In the genomic region with DNA sequence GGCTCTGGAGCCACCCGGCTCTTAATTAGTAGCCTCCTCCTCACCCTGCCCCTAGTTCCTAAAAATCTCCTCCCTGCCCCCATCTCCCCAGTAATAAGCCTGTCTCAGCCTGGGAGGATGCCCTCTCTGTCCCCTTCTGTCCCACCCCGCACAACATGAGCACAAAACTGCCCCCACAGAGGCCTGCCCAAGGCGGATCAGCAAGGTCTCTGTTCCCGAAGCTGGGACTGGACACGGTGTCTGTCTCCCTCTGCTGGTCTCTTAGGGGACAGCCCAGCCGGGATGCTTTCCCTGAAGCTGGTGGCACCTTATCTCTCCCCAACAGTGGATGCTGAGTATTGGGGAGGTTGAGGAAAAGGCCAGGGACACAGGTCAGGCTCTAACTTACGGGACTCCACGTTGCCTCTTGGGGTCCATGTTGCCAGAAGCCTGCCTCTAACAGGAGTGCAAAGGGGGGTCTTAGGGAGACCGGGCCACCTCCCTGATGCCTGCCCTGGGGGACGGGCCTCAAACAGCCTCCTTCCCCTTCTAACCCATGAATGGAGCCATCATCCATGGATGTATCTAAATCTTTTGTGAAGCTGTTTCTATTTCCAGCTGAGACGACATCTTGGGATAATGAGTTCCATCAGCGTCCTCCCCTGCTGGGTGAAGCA, we compare ENCODE assay signal across 9 cellular contexts. TPM values are rescaled to one million over a fixed set of nuclear protein-coding genes. Genes with fewer than 3 reads are reported as not detected.
DNase-seq lines count a peak whose midpoint lies in the region; ATAC-seq and TF ChIP-seq lines count a peak whose summit lies in the region.
"Had no signal": no experiment of that assay in that cellular context is flagged by ENCODE, and none has a peak within 500 bp of the region (broad histone marks: within the 10 kb centered on the region; RNA-seq: fewer than 3 reads in every experiment).

No MANE protein-coding gene starts in this region.

- no peaks in the 10 kb centered on the region for H3K9me3 Mint-ChIP-seq in naive thymus-derived CD8-positive, alpha-beta T cell
- no peaks in the 10 kb centered on the region for H3K9me3 Mint-ChIP-seq in stimulated activated naive B cell treated with anti-CD40 and anti-IgM and Interleukin-4, amounts not matched to agents 10 μg/mL and 1 μg/mL and 100 μg/mL, for 72 hours

- peaks cover 0 to 2% (median 0%) of the 10 kb centered on the region in 5 donors for H3K27me3 Mint-ChIP-seq in naive thymus-derived CD8-positive, alpha-beta T cell
- H3K27me3 Mint-ChIP-seq in stimulated activated naive B cell treated with anti-CD40 and anti-IgM and Interleukin-4, amounts not matched to agents 10 μg/mL and 1 μg/mL and 100 μg/mL, for 72 hours, result no peaks in the 10 kb centered on the region

- no peak overlapping the region for H3K4me3 ChIP-seq in OCI-LY3 (ENCODE audit: low read length)
- H3K4me3 ChIP-seq in epithelial cell of proximal tubule (ENCODE audit: low read depth, low read length), result no peak overlapping the region

- H3K4me3 Mint-ChIP-seq in naive thymus-derived CD8-positive, alpha-beta T cell, result peak overlapping the region in 2 of 10 donors; percentile 57 to 66
- H3K4me3 Mint-ChIP-seq in stimulated activated naive B cell treated with anti-CD40 and anti-IgM and Interleukin-4, amounts not matched to agents 10 μg/mL and 1 μg/mL and 100 μg/mL, for 72 hours, result peak overlapping the region; percentile 7 to 68

- peak overlapping the region; percentile 35 for H3K4me2 ChIP-seq in OCI-LY3 (ENCODE audit: low read length)

- DNase-seq in ELF-1 (ENCODE audit: low read depth, low spot score), result peak; percentile 87
- DNase-seq in activated T-cell treated with anti-CD3 and anti-CD28 coated beads for 24 hours (ENCODE audit: low read depth), result peak; percentile 79
- DNase-seq in epithelial cell of proximal tubule (ENCODE audit: low read depth), result no peak
- DNase-seq in naive thymus-derived CD8-positive, alpha-beta T cell, result peak; percentile 70 to 90 (median 82)
- peak; percentile 82 for DNase-seq in stimulated activated naive B cell treated with anti-CD40 and anti-IgM and Interleukin-4, amounts not matched to agents 10 μg/mL and 1 μg/mL and 100 μg/mL, for 72 hours

- H3K36me3 ChIP-seq in OCI-LY3 (replicated peaks; ENCODE audit: low read depth, low read length), result no peaks in the 10 kb centered on the region

- H3K4me1 ChIP-seq in OCI-LY3 (ENCODE audit: low read length), result peaks cover 30% of the 10 kb centered on the region

- H3K36me3 Mint-ChIP-seq in naive thymus-derived CD8-positive, alpha-beta T cell, result no peaks in the 10 kb centered on the region
- no peaks in the 10 kb centered on the region for H3K36me3 Mint-ChIP-seq in stimulated activated naive B cell treated with anti-CD40 and anti-IgM and Interleukin-4, amounts not matched to agents 10 μg/mL and 1 μg/mL and 100 μg/mL, for 72 hours

- peaks cover 18% of the 10 kb centered on the region for H3K27me3 ChIP-seq in OCI-LY3 (ENCODE audit: low read depth, low read length)

- no peak overlapping the region for H3K27ac ChIP-seq in OCI-LY3 (ENCODE audit: low read length)
- H3K27ac ChIP-seq: epithelial cell of prostate had no signal

- H3K9ac ChIP-seq in OCI-LY3 (ENCODE audit: low read length), result peak overlapping the region; percentile 12; the same call in 1 of the 2 replicates

- H3K4me1 Mint-ChIP-seq in naive thymus-derived CD8-positive, alpha-beta T cell, result peaks cover 7 to 24% (median 13%) of the 10 kb centered on the region in 4 donors
- peaks cover 27 to 51% of the 10 kb centered on the region in 2 donors for H3K4me1 Mint-ChIP-seq in stimulated activated naive B cell treated with anti-CD40 and anti-IgM and Interleukin-4, amounts not matched to agents 10 μg/mL and 1 μg/mL and 100 μg/mL, for 72 hours

- TF ChIP-seq CTCF in OCI-LY3 (IDR thresholded peaks at IDR 0.05; ENCODE audit: low read depth, low read length) (peak; percentile 99), epithelial cell of proximal tubule (conservative IDR thresholded peaks at IDR 0.05; ENCODE audit: low read depth, low read length) (peak; percentile 99)

- POLR2A ChIA-PET in naive thymus-derived CD8-positive, alpha-beta T cell (lab: Charles Lee), result interaction anchor here (0.6 to 24.1 kb wide), 16 partner anchors 9 to 115 kb away, joined by 3 to 493 read pairs (median 4); a partner anchor contains a TSS

- ATAC-seq in HG03460 (IDR thresholded peaks at IDR 0.05; ENCODE audit: unreplicated experiment) (peak; percentile 54), GM19397 (IDR thresholded peaks at IDR 0.05; ENCODE audit: unreplicated experiment) (no peak)
- ATAC-seq in naive thymus-derived CD8-positive, alpha-beta T cell, result peak; percentile 95 to 98
- ATAC-seq in stimulated activated naive B cell treated with anti-CD40 and anti-IgM and Interleukin-4, amounts not matched to agents 10 μg/mL and 1 μg/mL and 100 μg/mL, for 72 hours (replicated peaks), result peak; percentile 77 to 83

- H3K79me2 ChIP-seq in OCI-LY3 (ENCODE audit: low read length), result no peaks in the 10 kb centered on the region

- H4K20me1 ChIP-seq in OCI-LY3 (ENCODE audit: insufficient read depth, low read length), result no peaks in the 10 kb centered on the region

- H2AFZ ChIP-seq in OCI-LY3 (ENCODE audit: low read depth, low read length), result peak overlapping the region; percentile 10; the same call in 1 of the 2 replicates

- H3K27ac Mint-ChIP-seq in naive thymus-derived CD8-positive, alpha-beta T cell, result peak overlapping the region in 7 of 10 donors; percentile 37 to 80 (median 66)
- peak overlapping the region; percentile 94 for H3K27ac Mint-ChIP-seq in stimulated activated naive B cell treated with anti-CD40 and anti-IgM and Interleukin-4, amounts not matched to agents 10 μg/mL and 1 μg/mL and 100 μg/mL, for 72 hours

- no peaks in the 10 kb centered on the region for H3K9me3 ChIP-seq in OCI-LY3 (ENCODE audit: insufficient read depth, low read length)

RNA-seq across cellular contexts. Expression of a gene that starts 9.2 kb away (rescaled TPM):
- 13.9 and 20.9 TPM in 2 replicates for total RNA-seq in epithelial cell of proximal tubule
- 10 to 100 TPM; 47.3 to 58.1 TPM for total RNA-seq in naive thymus-derived CD8-positive, alpha-beta T cell
- 1 to 10 TPM; 6.5 to 9.4 (median 6.6) TPM for polyA plus RNA-seq in naive thymus-derived CD8-positive, alpha-beta T cell

RNA-seq across cellular contexts. Expression of a gene that starts 9.2 kb away (rescaled TPM):
- 23.8 and 44.6 TPM in 2 replicates for total RNA-seq in epithelial cell of proximal tubule
- total RNA-seq in naive thymus-derived CD8-positive, alpha-beta T cell, result 1 to 10 TPM; 1.1 to 1.5 TPM
- under 1 TPM in 1 of 3 donors, not detected in 2; 0.58 TPM for polyA plus RNA-seq in naive thymus-derived CD8-positive, alpha-beta T cell

RNA-seq across cellular contexts. Expression of a gene that starts 19.0 kb away (rescaled TPM):
- total RNA-seq in epithelial cell of proximal tubule, result 359 and 365 TPM in 2 replicates
- total RNA-seq in naive thymus-derived CD8-positive, alpha-beta T cell, result 100 to 1,000 TPM; 141 to 146 TPM
- 100 to 1,000 TPM; 357 to 518 (median 403) TPM for polyA plus RNA-seq in naive thymus-derived CD8-positive, alpha-beta T cell

RNA-seq across cellular contexts. Expression of a gene that starts 21.3 kb away (rescaled TPM):
- total RNA-seq in epithelial cell of proximal tubule, result 0.14 and 0.17 TPM in 2 replicates
- 100 to 1,000 TPM; 403 to 419 TPM for total RNA-seq in naive thymus-derived CD8-positive, alpha-beta T cell
- polyA plus RNA-seq in naive thymus-derived CD8-positive, alpha-beta T cell, result 100 to 1,000 TPM; 231 to 307 (median 251) TPM

RNA-seq across cellular contexts. Expression of a gene that starts 29.3 kb away (rescaled TPM):
- 68.1 and 174 TPM in 2 replicates for total RNA-seq in epithelial cell of proximal tubule
- total RNA-seq in naive thymus-derived CD8-positive, alpha-beta T cell, result 100 to 1,000 TPM; 102 to 110 TPM
- 100 to 1,000 TPM in 2 of 3 donors, 10 to 100 TPM in 1; 87.7 to 105 (median 102) TPM for polyA plus RNA-seq in naive thymus-derived CD8-positive, alpha-beta T cell
